ENCODE assay signal across 9 cellular contexts in the genomic region with DNA sequence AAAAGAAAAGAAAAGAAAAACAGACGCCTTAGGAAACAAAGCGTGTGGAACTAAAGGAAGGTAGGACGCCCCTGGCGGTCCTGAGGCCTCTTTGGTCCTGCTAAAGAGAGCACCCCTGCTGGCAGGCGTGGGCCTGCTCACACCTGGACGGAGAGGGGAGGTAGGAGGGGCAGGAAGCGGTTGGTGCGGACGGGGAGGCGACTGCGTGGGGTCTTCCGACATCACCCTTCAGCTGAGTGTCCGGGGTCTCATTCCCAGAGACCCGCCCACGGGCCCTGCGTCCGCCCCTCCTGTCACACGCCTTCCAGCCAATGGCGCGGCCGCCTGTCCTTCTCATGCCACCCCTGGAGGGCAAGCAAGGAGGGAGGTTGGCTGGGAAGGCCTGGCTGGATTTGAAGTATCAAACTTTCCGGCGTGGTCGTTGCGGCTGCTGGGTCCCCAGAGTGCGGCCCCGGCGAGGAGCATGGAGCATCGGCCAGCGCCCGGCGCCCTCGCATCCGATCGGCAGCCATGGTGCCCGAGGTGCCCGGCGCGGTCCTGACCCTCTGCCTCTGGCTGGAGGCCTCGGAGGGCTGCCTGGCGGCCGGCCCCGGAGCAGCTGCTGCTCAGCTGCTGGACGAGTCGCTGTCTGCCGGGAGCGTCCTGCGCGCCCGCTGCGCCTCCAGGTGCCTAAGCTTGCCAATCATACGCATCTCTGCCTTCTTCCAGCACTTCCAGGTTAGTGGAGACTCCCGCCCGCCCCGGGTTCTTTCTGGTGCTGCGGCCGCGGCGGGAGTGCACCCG. TPM values are rescaled to one million over a fixed set of nuclear protein-coding genes. Genes with fewer than 3 reads are reported as not detected.
DNase-seq lines count a peak whose midpoint lies in the region; ATAC-seq and TF ChIP-seq lines count a peak whose summit lies in the region.
"Had no signal": no experiment of that assay in that cellular context is flagged by ENCODE, and none has a peak within 500 bp of the region (broad histone marks: within the 10 kb centered on the region; RNA-seq: fewer than 3 reads in every experiment).

No MANE protein-coding gene starts in this region.

- H3F3A ChIP-seq in SK-N-SH (replicated peaks; ENCODE audit: insufficient read depth) = no peaks in the 10 kb centered on the region

- no peak overlapping the region for H3K9ac ChIP-seq in SK-N-SH

- peak in 3 of 7 experiments; percentile 21 to 54 (median 25) for DNase-seq in CD8-positive, alpha-beta T cell
- peak; percentile 63 for DNase-seq in activated CD4-positive, alpha-beta memory T cell treated with anti-CD3 and anti-CD28 coated beads for 36 hours
- DNase-seq in lower leg skin (ENCODE audit: low spot score in 2 of 2) = no peak
- DNase-seq in mucosa of gallbladder (ENCODE audit: low spot score) = no peak
- DNase-seq in SK-N-SH = no peak
- DNase-seq in NOMO-1 treated with dmso at 0.1 percent for 144 hours (lab: John Stamatoyannopoulos, UW; ENCODE audit: unreplicated experiment) = no peak

- no peak overlapping the region for H3K27ac ChIP-seq in CD8-positive, alpha-beta T cell (ENCODE audit: low read depth, low read length)
- H3K27ac ChIP-seq in SK-N-SH (ENCODE audit: low read depth in 2 of 2, low read length in 1 of 2) = no peak overlapping the region

- no peak for TF ChIP-seq RAD21 in SK-N-SH (IDR thresholded peaks at IDR 0.05; ENCODE audit: low read length)

- intact Hi-C loops in CD8-positive, alpha-beta T cell (cut with DNase I, micrococcal nuclease) = loop anchor here in 1 of 2 experiments (2.0 kb wide), 1 partner anchor 47 kb away; no protein-coding TSS in a partner anchor
- intact Hi-C loops in activated CD4-positive, alpha-beta memory T cell treated with anti-CD3 and anti-CD28 coated beads for 36 hours (cut with micrococcal nuclease) = loop anchor here (1.0 to 10.0 kb wide), 5 partner anchors 47 to 593 kb away; no protein-coding TSS in a partner anchor
- intact Hi-C loops in lower leg skin (cut with DNase I; ENCODE audit: low total_unique reads) = no loop called here

- H3K4me3 ChIP-seq in CD8-positive, alpha-beta T cell (ENCODE audit: low read depth, low read length) = peak overlapping the region; percentile 39
- H3K4me3 ChIP-seq in lower leg skin (ENCODE audit: low read depth, poor library complexity, severe bottlenecking) (peak overlapping the region; percentile 6), SK-N-SH (ENCODE audit: low read depth in 2 of 2, low read length in 1 of 2) (no peak overlapping the region)

- no peaks in the 10 kb centered on the region for H3K79me2 ChIP-seq in SK-N-SH (ENCODE audit: insufficient read depth)

- H3K4me1 ChIP-seq in CD8-positive, alpha-beta T cell (ENCODE audit: insufficient read depth, low read length) = peaks cover 12% of the 10 kb centered on the region
- H3K4me1 ChIP-seq in SK-N-SH (ENCODE audit: control insufficient read depth in 1 of 2, insufficient read depth in 2 of 2, low read depth in 1 of 2, low read length in 1 of 2) = no peaks in the 10 kb centered on the region

- H3K27ac Mint-ChIP-seq in CD8-positive, alpha-beta T cell = peak overlapping the region; percentile 38
- H3K27ac Mint-ChIP-seq in activated CD4-positive, alpha-beta memory T cell treated with anti-CD3 and anti-CD28 coated beads for 36 hours = no peak overlapping the region

- H3K9me2 ChIP-seq in SK-N-SH = no peaks in the 10 kb centered on the region

- no peaks in the 10 kb centered on the region for H3K9me3 Mint-ChIP-seq in CD8-positive, alpha-beta T cell
- H3K9me3 Mint-ChIP-seq in activated CD4-positive, alpha-beta memory T cell treated with anti-CD3 and anti-CD28 coated beads for 36 hours = no peaks in the 10 kb centered on the region

- no peaks in the 10 kb centered on the region for H3K36me3 Mint-ChIP-seq in CD8-positive, alpha-beta T cell
- no peaks in the 10 kb centered on the region for H3K36me3 Mint-ChIP-seq in activated CD4-positive, alpha-beta memory T cell treated with anti-CD3 and anti-CD28 coated beads for 36 hours

- peaks cover 11% of the 10 kb centered on the region for H3K4me1 Mint-ChIP-seq in CD8-positive, alpha-beta T cell (ENCODE audit: low read depth)
- peaks cover 28% of the 10 kb centered on the region for H3K4me1 Mint-ChIP-seq in activated CD4-positive, alpha-beta memory T cell treated with anti-CD3 and anti-CD28 coated beads for 36 hours (ENCODE audit: low read depth)

- H3K9me3 ChIP-seq in CD8-positive, alpha-beta T cell (ENCODE audit: low read length) = no peaks in the 10 kb centered on the region
- no peaks in the 10 kb centered on the region for H3K9me3 ChIP-seq in SK-N-SH

- H2AFZ ChIP-seq in SK-N-SH (ENCODE audit: low read depth) = no peak overlapping the region

- no peak overlapping the region for H3K4me2 ChIP-seq in SK-N-SH

- 3% methylated on average over 19 of the region's 60 CpGs; no CpG with 5 or more reads in 1 of the 2 donors for WGBS in lower leg skin, 2 donors
- WGBS in SK-N-SH (ENCODE audit: low lambda C conversion rate) = no CpG with 5 or more reads among the region's 60 CpGs

- no peaks in the 10 kb centered on the region for H3K27me3 ChIP-seq in CD8-positive, alpha-beta T cell (ENCODE audit: insufficient read depth, low read length)
- H3K27me3 ChIP-seq in SK-N-SH (ENCODE audit: insufficient read depth) = no peaks in the 10 kb centered on the region

- TF ChIP-seq CTCF in CD8-positive, alpha-beta T cell (IDR thresholded peaks at IDR 0.05) = peak; percentile 26
- TF ChIP-seq CTCF in lower leg skin (IDR thresholded peaks at IDR 0.05) (no peak), SK-N-SH (IDR thresholded peaks at IDR 0.05) (no peak)

- CTCF ChIA-PET in CD8-positive, alpha-beta T cell (lab: Charles Lee) = interaction anchor here (0.6 to 1.2 kb wide), 2 partner anchors 13 to 54 kb away, joined by 3 to 4 read pairs; no protein-coding TSS in a partner anchor
- CTCF ChIA-PET in activated CD4-positive, alpha-beta memory T cell treated with anti-CD3 and anti-CD28 coated beads for 36 hours (lab: Charles Lee) = interaction anchor here (1.1 kb wide), 1 partner anchor 17 kb away, joined by 5 read pairs; no protein-coding TSS in a partner anchor
- CTCF ChIA-PET in SK-N-SH (lab: Yijun Ruan, JAX) = no interaction called here

- ATAC-seq in CD8-positive, alpha-beta T cell = peak; percentile 81
- ATAC-seq in HG02884 (IDR thresholded peaks at IDR 0.05; ENCODE audit: unreplicated experiment) (peak; percentile 90), HG03095 (IDR thresholded peaks at IDR 0.05; ENCODE audit: unreplicated experiment) (no peak)

- no peak for TF ChIP-seq EP300 in SK-N-SH (IDR thresholded peaks at IDR 0.05; ENCODE audit: borderline replicate concordance in 1 of 2, low read depth in 1 of 2, low read length in 1 of 2)

- H3K4me3 Mint-ChIP-seq in CD8-positive, alpha-beta T cell = peak overlapping the region; percentile 82
- peak overlapping the region; percentile 80 for H3K4me3 Mint-ChIP-seq in activated CD4-positive, alpha-beta memory T cell treated with anti-CD3 and anti-CD28 coated beads for 36 hours

- no peaks in the 10 kb centered on the region for H3K36me3 ChIP-seq in CD8-positive, alpha-beta T cell (ENCODE audit: insufficient read depth, low read length)
- H3K36me3 ChIP-seq in SK-N-SH (replicated peaks in 1 of 2; ENCODE audit: control insufficient read depth in 1 of 2, insufficient read depth in 2 of 2, low read length in 1 of 2) = no peaks in the 10 kb centered on the region

- no peaks in the 10 kb centered on the region for H3K27me3 Mint-ChIP-seq in CD8-positive, alpha-beta T cell (ENCODE audit: low read depth)
- H3K27me3 Mint-ChIP-seq in activated CD4-positive, alpha-beta memory T cell treated with anti-CD3 and anti-CD28 coated beads for 36 hours = no peaks in the 10 kb centered on the region

- POLR2A ChIA-PET in CD8-positive, alpha-beta T cell (lab: Charles Lee) = interaction anchor here (2.2 kb wide), 1 partner anchor 48 kb away, joined by 12 read pairs; a partner anchor contains a TSS
- POLR2A ChIA-PET in activated CD4-positive, alpha-beta memory T cell treated with anti-CD3 and anti-CD28 coated beads for 36 hours (lab: Charles Lee) = no interaction called here
- POLR2A ChIA-PET in SK-N-SH (lab: Yijun Ruan, JAX) = no interaction called here

- no peak for TF ChIP-seq POLR2A in lower leg skin (IDR thresholded peaks at IDR 0.05)

- no peaks in the 10 kb centered on the region for H4K20me1 ChIP-seq in SK-N-SH (ENCODE audit: insufficient read depth)

TF ChIP-seq in SK-N-SH, 30 proteins besides CTCF, POLR2A, EP300 and RAD21:
- TF ChIP-seq CHD2 (IDR thresholded peaks at IDR 0.05; ENCODE audit: low read length, partially characterized antibody) (no peak), GABPA (IDR thresholded peaks at IDR 0.05; ENCODE audit: low read depth) (no peak), GATA2 (CRISPR knock-in tag; IDR thresholded peaks at IDR 0.05) (no peak)

RNA-seq across cellular contexts. Expression of a gene that starts 47.8 kb away (rescaled TPM):
- total RNA-seq in CD8-positive, alpha-beta T cell = 1 to 10 TPM in 1 of 2 experiments, under 1 TPM in 1; 0.72 to 1.0 TPM
- total RNA-seq in activated CD4-positive, alpha-beta memory T cell treated with anti-CD3 and anti-CD28 coated beads for 36 hours = under 1 TPM; 0.65 to 0.67 TPM
- total RNA-seq in lower leg skin = 1 to 10 TPM in 2 of 4 donors, not detected in 2; 1.9 to 2.1 TPM
- total RNA-seq in mucosa of gallbladder = not detected
- not detected in 2 replicates for polyA plus RNA-seq in SK-N-SH (2012; rRNA removed)
- not detected in 2 replicates for polyA plus RNA-seq in SK-N-SH (2012; cell fraction: cytosol; rRNA removed)
- polyA plus RNA-seq in SK-N-SH (2012; cell fraction: nucleus; rRNA removed) = not detected in 2 replicates
- total RNA-seq: SK-MEL-5 had no signal

Comparison
In these comparisons a context has a peak if more than half of its experiments do, and no peak if none do; other contexts are left out.
1. H3K4me3 ChIP-seq: peak in CD8-positive, alpha-beta T cell (single experiment) and lower leg skin (single experiment); none in SK-N-SH (0 of 2).